Comparison of ENCODE assay signal across 18 cellular contexts in the genomic region with DNA sequence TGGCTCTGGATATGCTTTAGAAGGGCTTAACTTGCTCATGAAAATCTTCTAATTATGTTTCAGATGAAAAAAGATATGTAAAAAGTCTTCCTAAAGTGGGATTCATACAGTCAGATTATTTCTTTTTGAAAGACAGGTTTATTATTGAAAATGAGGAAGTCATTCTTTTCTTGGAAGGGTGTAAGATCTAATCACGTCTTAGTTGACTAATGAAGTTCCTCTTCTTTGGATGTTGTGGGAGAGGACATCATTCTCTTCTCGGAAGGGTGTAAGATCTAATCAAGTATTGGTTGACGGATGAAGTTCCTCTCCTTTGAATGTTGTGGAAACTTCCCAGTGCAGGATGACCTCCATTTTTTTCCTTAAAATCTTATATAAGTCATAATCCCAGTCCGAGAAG.
"Had no signal": no experiment of that assay in that cellular context is flagged by ENCODE, and none has a peak within 500 bp of the region (broad histone marks: within the 10 kb centered on the region; RNA-seq: fewer than 3 reads in every experiment).

No MANE protein-coding gene starts in this region.

- DNase-seq: activated CD4-positive, alpha-beta T cell treated with anti-CD3 and anti-CD28 coated beads for 4 hours; activated CD4-positive, alpha-beta T cell treated with anti-CD3 and anti-CD28 coated beads, Interleukin-2, amount 50 U/mL, for 48 hours; activated CD4-positive, CD25-positive, alpha-beta regulatory T cell; activated CD8-positive, alpha-beta memory T cell treated with anti-CD3 and anti-CD28 coated beads, Interleukin-2, amount 50 U/mL, for 48 hours; activated effector memory CD4-positive, alpha-beta T cell treated with Interleukin-2 at 50 U/mL for 16 hours; activated naive CD4-positive, alpha-beta T cell treated with anti-CD3 and anti-CD28 coated beads for 36 hours; activated T-cell treated with anti-CD3 and anti-CD28 coated beads, Interleukin-2, amount 50 U/mL, for 72 hours; amygdala; head of caudate nucleus; lower lobe of right lung; mesendoderm; mucosa of descending colon; nucleus accumbens; right cardiac atrium; stimulated activated CD4-positive, alpha-beta T cell treated with anti-CD3 and anti-CD28 coated beads, Interleukin-4, amount 100 ng/mL, for 24 hours; stimulated activated naive CD4-positive, alpha-beta T cell treated with Interleukin-2 at 50 U/mL for 16 hours; upper lobe of left lung had no signal

- ATAC-seq: activated T-cell treated with anti-CD3 and anti-CD28 coated beads, Interleukin-2, amount 50 U/mL, for 72 hours; gastroesophageal sphincter; lower lobe of right lung; mucosa of descending colon; right cardiac atrium had no signal
